19 cellular contexts compared by ENCODE assay signal in genomic region chr6:122025104-122025503, GRCh38.
"Had no signal": no experiment of that assay in that cellular context is flagged by ENCODE, and none has a peak within 500 bp of the region (broad histone marks: within the 10 kb centered on the region; RNA-seq: fewer than 3 reads in every experiment).

No MANE protein-coding gene starts in this region.

- H3K4me3 ChIP-seq: MG63 had no signal

- H3K4me2 ChIP-seq: SK-N-SH had no signal

- H3K36me3 ChIP-seq: MG63 had no signal

- FAIRE-seq: RCC 7860 had no signal

- H3K27me3 ChIP-seq: MG63 had no signal

- H3K9ac ChIP-seq: SK-N-SH had no signal

- DNase-seq: Karpas-422, KBM-7, MG63, NCI-H1092, NCI-H1436, NCI-H187, NCI-H2029, NCI-H2081 treated with DMSO at 0.1 percent for 48 hours, NCI-H2171, NCI-H226, NCI-H446, NCI-H510A, NCI-H69, NCI-H774, RPMI8226, SHP77, SK-N-SH, SW 1271 had no signal

- H3K9me3 ChIP-seq: MG63, SK-N-SH had no signal
